In the genomic region with DNA sequence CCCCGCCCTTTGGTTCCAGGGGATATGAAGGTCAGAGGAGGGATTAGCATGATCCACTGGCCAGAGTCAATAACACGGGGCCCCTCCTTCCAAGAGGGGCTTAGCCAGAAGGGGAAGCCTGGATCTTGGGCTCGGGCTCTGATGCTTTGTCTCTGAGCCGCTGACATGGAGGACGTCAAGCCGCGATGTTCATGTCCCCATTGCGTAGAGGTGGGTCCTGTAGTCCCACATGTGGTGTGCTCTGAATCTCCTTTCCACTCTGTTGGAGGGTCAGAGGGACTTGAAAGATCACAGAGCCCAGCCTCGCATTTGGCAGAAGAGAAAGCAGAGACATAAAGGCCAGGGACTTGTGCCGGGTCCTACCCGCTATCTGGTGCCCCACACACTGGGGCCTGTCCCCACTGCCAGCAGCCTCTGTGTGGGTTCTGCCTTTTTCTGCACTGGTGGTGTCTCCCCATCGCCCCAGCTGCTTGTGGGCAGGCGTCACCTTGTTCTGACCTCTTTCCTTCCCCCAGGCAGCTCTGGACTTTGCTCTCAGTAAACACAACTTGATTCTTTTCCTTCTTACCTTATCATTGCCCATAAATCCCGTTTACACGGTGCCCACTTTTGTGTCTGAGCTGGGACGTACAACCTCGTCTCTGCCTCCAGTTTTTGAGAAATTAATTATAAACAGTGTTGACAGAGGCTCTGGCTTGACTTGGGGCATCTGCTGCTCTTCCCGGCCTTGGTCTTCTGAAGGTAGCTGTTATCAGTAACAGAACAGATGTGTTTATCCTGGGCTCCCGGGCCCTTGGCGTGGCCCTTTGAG, we compare ENCODE assay signal across 1 cellular context.
TF ChIP-seq lines count a peak whose summit lies in the region.

No MANE protein-coding gene starts in this region.

TF ChIP-seq in HepG2, 621 proteins besides CTCF, POLR2A, EP300 and RAD21 (continues in another document):
- TF ChIP-seq GLI4 (CRISPR knock-in tag; IDR thresholded peaks at IDR 0.05; ENCODE audit: borderline replicate concordance) (no peak), ZNF562 (CRISPR knock-in tag; IDR thresholded peaks at IDR 0.05; ENCODE audit: borderline replicate concordance) (no peak), HNF4A (CRISPR knock-in tag; IDR thresholded peaks at IDR 0.05) (peak; percentile 97), ZNF737 (CRISPR knock-in tag; IDR thresholded peaks at IDR 0.05; ENCODE audit: borderline replicate concordance) (no peak), MTF2 (CRISPR knock-in tag; IDR thresholded peaks at IDR 0.05; ENCODE audit: borderline replicate concordance) (no peak), TAF1 (CRISPR knock-in tag; IDR thresholded peaks at IDR 0.05) (peak; percentile 40; the same call in 1 of the 2 replicates), NFATC3 (CRISPR knock-in tag; IDR thresholded peaks at IDR 0.05) (no peak), ZNF484 (CRISPR knock-in tag; IDR thresholded peaks at IDR 0.05; ENCODE audit: borderline replicate concordance, low read depth) (no peak), ZC3H4 (CRISPR knock-in tag; IDR thresholded peaks at IDR 0.05; ENCODE audit: borderline replicate concordance) (no peak), CAMTA2 (CRISPR knock-in tag; IDR thresholded peaks at IDR 0.05; ENCODE audit: borderline replicate concordance) (no peak), U2AF2 (IDR thresholded peaks at IDR 0.05; ENCODE audit: low read depth, low read length) (no peak), NR3C1 (CRISPR knock-in tag; IDR thresholded peaks at IDR 0.05) (no peak), ZNF224 (CRISPR knock-in tag; IDR thresholded peaks at IDR 0.05) (no peak), RELA (CRISPR knock-in tag; IDR thresholded peaks at IDR 0.05) (no peak; the same call in 1 of the 2 replicates), IRX3 (CRISPR knock-in tag; IDR thresholded peaks at IDR 0.05; ENCODE audit: borderline replicate concordance, low read depth) (no peak), ZNF263 (CRISPR knock-in tag; IDR thresholded peaks at IDR 0.05) (no peak), EED (CRISPR knock-in tag; IDR thresholded peaks at IDR 0.05) (peak; percentile 68; the same call in 1 of the 2 replicates), NFKBIZ (CRISPR knock-in tag; IDR thresholded peaks at IDR 0.05) (peak; percentile 64), DNMT1 (CRISPR knock-in tag; IDR thresholded peaks at IDR 0.05) (0 out of 2 replicates have a peak, but pooled peaks have one; percentile 45), GATAD1 (CRISPR knock-in tag; IDR thresholded peaks at IDR 0.05) (peak; percentile 58), MAFK (conservative IDR thresholded peaks at IDR 0.05 in 1 of 2, IDR thresholded peaks at IDR 0.05 in 1 of 2; ENCODE audit: low read length in 2 of 2) (no peak), ZNF333 (CRISPR knock-in tag; IDR thresholded peaks at IDR 0.05; ENCODE audit: borderline replicate concordance) (no peak), SPEN (CRISPR knock-in tag; IDR thresholded peaks at IDR 0.05; ENCODE audit: low read depth) (peak; percentile 30; the same call in 1 of the 2 replicates), ZNF850 (CRISPR knock-in tag; conservative IDR thresholded peaks at IDR 0.05) (no peak), ZNF264 (CRISPR knock-in tag; IDR thresholded peaks at IDR 0.05) (0 out of 2 replicates have a peak, but pooled peaks have one; percentile 42), SAFB2 (CRISPR knock-in tag; IDR thresholded peaks at IDR 0.05; ENCODE audit: borderline replicate concordance, low read depth) (peak; percentile 71; the same call in 1 of the 2 replicates), ZZZ3 (CRISPR knock-in tag; IDR thresholded peaks at IDR 0.05; ENCODE audit: borderline replicate concordance) (no peak), ZNF557 (CRISPR knock-in tag; IDR thresholded peaks at IDR 0.05) (no peak), ZMYM4 (CRISPR knock-in tag; IDR thresholded peaks at IDR 0.05) (peak; percentile 24), ISL2 (CRISPR knock-in tag; IDR thresholded peaks at IDR 0.05) (peak; percentile 58; the same call in 1 of the 2 replicates), FLYWCH1 (CRISPR knock-in tag; IDR thresholded peaks at IDR 0.05) (no peak), ZNF749 (CRISPR knock-in tag; IDR thresholded peaks at IDR 0.05; ENCODE audit: borderline replicate concordance) (peak; percentile 67; the same call in 1 of the 2 replicates), ZNF460 (CRISPR knock-in tag; IDR thresholded peaks at IDR 0.05; ENCODE audit: borderline replicate concordance) (no peak; the same call in 1 of the 2 replicates), ERF (CRISPR knock-in tag; IDR thresholded peaks at IDR 0.05) (peak; percentile 74)
- TF ChIP-seq, protein P1, sequence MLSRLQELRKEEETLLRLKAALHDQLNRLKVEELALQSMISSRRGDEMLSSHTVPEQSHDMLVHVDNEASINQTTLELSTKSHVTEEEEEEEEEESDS (CRISPR knock-in tag; IDR thresholded peaks at IDR 0.05; ENCODE audit: borderline replicate concordance), result no peak
- TF ChIP-seq, protein P2, sequence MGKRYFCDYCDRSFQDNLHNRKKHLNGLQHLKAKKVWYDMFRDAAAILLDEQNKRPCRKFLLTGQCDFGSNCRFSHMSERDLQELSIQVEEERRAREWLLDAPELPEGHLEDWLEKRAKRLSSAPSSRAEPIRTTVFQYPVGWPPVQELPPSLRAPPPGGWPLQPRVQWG (CRISPR knock-in tag; IDR thresholded peaks at IDR 0.05; ENCODE audit: borderline replicate concordance, low read depth), result no peak
- TF ChIP-seq, protein P3, sequence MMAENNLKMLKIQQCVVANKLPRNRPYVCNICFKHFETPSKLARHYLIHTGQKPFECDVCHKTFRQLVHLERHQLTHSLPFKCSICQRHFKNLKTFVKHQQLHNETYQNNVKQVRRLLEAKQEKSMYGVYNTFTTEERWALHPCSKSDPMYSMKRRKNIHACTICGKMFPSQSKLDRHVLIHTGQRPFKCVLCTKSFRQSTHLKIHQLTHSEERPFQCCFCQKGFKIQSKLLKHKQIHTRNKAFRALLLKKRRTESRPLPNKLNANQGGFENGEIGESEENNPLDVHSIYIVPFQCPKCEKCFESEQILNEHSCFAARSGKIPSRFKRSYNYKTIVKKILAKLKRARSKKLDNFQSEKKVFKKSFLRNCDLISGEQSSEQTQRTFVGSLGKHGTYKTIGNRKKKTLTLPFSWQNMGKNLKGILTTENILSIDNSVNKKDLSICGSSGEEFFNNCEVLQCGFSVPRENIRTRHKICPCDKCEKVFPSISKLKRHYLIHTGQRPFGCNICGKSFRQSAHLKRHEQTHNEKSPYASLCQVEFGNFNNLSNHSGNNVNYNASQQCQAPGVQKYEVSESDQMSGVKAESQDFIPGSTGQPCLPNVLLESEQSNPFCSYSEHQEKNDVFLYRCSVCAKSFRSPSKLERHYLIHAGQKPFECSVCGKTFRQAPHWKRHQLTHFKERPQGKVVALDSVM (CRISPR knock-in tag; IDR thresholded peaks at IDR 0.05), result peak; percentile 29; the same call in 1 of the 2 replicates
- TF ChIP-seq, protein P4, sequence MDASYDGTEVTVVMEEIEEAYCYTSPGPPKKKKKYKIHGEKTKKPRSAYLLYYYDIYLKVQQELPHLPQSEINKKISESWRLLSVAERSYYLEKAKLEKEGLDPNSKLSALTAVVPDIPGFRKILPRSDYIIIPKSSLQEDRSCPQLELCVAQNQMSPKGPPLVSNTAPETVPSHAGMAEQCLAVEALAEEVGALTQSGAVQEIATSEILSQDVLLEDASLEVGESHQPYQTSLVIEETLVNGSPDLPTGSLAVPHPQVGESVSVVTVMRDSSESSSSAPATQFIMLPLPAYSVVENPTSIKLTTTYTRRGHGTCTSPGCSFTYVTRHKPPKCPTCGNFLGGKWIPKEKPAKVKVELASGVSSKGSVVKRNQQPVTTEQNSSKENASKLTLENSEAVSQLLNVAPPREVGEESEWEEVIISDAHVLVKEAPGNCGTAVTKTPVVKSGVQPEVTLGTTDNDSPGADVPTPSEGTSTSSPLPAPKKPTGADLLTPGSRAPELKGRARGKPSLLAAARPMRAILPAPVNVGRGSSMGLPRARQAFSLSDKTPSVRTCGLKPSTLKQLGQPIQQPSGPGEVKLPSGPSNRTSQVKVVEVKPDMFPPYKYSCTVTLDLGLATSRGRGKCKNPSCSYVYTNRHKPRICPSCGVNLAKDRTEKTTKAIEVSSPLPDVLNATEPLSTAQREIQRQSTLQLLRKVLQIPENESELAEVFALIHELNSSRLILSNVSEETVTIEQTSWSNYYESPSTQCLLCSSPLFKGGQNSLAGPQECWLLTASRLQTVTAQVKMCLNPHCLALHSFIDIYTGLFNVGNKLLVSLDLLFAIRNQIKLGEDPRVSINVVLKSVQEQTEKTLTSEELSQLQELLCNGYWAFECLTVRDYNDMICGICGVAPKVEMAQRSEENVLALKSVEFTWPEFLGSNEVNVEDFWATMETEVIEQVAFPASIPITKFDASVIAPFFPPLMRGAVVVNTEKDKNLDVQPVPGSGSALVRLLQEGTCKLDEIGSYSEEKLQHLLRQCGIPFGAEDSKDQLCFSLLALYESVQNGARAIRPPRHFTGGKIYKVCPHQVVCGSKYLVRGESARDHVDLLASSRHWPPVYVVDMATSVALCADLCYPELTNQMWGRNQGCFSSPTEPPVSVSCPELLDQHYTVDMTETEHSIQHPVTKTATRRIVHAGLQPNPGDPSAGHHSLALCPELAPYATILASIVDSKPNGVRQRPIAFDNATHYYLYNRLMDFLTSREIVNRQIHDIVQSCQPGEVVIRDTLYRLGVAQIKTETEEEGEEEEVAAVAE (CRISPR knock-in tag; IDR thresholded peaks at IDR 0.05; ENCODE audit: borderline replicate concordance), result no peak
- TF ChIP-seq, protein P5, sequence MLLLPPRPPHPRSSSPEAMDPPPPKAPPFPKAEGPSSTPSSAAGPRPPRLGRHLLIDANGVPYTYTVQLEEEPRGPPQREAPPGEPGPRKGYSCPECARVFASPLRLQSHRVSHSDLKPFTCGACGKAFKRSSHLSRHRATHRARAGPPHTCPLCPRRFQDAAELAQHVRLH (CRISPR knock-in tag; IDR thresholded peaks at IDR 0.05; ENCODE audit: borderline replicate concordance, low read depth), result peak; percentile 55; the same call in 1 of the 2 replicates
- TF ChIP-seq, protein P6, sequence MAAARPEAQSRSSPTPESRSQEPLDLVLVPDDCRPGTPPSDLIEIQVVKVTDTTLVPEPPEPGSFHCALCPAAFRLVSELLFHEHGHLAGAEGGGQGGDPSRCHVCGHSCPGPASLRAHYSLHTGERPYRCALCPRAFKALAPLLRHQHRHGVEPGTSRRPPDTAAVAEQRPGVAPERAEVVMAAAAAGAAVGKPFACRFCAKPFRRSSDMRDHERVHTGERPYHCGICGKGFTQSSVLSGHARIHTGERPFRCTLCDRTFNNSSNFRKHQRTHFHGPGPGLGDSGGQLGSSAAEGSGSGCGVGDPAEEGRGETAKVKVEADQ (CRISPR knock-in tag; IDR thresholded peaks at IDR 0.05; ENCODE audit: borderline replicate concordance), result no peak
- TF ChIP-seq, protein P7, sequence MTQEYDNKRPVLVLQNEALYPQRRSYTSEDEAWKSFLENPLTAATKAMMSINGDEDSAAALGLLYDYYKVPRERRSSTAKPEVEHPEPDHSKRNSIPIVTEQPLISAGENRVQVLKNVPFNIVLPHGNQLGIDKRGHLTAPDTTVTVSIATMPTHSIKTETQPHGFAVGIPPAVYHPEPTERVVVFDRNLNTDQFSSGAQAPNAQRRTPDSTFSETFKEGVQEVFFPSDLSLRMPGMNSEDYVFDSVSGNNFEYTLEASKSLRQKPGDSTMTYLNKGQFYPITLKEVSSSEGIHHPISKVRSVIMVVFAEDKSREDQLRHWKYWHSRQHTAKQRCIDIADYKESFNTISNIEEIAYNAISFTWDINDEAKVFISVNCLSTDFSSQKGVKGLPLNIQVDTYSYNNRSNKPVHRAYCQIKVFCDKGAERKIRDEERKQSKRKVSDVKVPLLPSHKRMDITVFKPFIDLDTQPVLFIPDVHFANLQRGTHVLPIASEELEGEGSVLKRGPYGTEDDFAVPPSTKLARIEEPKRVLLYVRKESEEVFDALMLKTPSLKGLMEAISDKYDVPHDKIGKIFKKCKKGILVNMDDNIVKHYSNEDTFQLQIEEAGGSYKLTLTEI (CRISPR knock-in tag; conservative IDR thresholded peaks at IDR 0.05), result no peak
- TF ChIP-seq, protein P8, sequence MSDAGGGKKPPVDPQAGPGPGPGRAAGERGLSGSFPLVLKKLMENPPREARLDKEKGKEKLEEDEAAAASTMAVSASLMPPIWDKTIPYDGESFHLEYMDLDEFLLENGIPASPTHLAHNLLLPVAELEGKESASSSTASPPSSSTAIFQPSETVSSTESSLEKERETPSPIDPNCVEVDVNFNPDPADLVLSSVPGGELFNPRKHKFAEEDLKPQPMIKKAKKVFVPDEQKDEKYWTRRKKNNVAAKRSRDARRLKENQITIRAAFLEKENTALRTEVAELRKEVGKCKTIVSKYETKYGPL (CRISPR knock-in tag; IDR thresholded peaks at IDR 0.05), result no peak
- TF ChIP-seq, protein P9, sequence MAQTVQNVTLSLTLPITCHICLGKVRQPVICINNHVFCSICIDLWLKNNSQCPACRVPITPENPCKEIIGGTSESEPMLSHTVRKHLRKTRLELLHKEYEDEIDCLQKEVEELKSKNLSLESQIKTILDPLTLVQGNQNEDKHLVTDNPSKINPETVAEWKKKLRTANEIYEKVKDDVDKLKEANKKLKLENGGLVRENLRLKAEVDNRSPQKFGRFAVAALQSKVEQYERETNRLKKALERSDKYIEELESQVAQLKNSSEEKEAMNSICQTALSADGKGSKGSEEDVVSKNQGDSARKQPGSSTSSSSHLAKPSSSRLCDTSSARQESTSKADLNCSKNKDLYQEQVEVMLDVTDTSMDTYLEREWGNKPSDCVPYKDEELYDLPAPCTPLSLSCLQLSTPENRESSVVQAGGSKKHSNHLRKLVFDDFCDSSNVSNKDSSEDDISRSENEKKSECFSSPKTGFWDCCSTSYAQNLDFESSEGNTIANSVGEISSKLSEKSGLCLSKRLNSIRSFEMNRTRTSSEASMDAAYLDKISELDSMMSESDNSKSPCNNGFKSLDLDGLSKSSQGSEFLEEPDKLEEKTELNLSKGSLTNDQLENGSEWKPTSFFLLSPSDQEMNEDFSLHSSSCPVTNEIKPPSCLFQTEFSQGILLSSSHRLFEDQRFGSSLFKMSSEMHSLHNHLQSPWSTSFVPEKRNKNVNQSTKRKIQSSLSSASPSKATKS (CRISPR knock-in tag; IDR thresholded peaks at IDR 0.05), result no peak
- TF ChIP-seq, protein P10, sequence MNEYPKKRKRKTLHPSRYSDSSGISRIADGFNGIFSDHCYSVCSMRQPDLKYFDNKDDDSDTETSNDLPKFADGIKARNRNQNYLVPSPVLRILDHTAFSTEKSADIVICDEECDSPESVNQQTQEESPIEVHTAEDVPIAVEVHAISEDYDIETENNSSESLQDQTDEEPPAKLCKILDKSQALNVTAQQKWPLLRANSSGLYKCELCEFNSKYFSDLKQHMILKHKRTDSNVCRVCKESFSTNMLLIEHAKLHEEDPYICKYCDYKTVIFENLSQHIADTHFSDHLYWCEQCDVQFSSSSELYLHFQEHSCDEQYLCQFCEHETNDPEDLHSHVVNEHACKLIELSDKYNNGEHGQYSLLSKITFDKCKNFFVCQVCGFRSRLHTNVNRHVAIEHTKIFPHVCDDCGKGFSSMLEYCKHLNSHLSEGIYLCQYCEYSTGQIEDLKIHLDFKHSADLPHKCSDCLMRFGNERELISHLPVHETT (CRISPR knock-in tag; conservative IDR thresholded peaks at IDR 0.05), result no peak
- TF ChIP-seq, protein P11, sequence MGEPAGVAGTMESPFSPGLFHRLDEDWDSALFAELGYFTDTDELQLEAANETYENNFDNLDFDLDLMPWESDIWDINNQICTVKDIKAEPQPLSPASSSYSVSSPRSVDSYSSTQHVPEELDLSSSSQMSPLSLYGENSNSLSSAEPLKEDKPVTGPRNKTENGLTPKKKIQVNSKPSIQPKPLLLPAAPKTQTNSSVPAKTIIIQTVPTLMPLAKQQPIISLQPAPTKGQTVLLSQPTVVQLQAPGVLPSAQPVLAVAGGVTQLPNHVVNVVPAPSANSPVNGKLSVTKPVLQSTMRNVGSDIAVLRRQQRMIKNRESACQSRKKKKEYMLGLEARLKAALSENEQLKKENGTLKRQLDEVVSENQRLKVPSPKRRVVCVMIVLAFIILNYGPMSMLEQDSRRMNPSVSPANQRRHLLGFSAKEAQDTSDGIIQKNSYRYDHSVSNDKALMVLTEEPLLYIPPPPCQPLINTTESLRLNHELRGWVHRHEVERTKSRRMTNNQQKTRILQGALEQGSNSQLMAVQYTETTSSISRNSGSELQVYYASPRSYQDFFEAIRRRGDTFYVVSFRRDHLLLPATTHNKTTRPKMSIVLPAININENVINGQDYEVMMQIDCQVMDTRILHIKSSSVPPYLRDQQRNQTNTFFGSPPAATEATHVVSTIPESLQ (CRISPR knock-in tag; conservative IDR thresholded peaks at IDR 0.05), result no peak
